Comparison of ENCODE assay signal across 11 cellular contexts in the genomic region with DNA sequence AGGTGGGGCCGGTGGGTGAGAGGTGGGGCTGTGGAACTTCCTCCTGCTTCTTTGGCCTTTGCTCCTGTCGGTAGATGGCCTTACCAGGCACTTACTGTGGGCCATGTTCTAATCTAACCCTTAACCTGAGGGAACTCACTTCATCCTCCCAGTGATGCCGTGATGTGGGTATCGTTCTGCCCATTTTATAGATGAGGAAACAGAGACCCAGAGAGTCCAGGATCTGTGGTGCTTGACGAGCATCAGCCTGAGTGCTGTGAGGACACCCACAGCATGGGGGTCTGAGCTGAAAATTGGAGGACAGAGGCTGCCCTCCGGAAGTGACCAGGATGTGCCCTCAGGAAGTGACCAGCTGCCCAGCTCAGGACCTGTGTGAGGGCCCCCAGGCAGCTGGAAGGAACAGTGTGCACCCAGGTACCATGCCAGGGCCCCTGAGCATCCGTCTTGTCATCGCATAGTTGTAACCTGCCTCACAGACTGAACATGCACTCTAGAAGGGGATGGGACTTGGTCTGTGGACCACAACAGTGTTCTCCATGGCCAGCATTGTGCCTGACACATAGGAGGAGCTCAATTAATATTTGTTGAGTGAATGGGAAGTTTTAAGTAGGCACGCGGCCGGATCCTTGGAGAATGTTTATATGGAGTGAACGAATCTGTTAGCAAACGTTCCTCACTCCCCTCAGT. TPM values are rescaled to one million over a fixed set of nuclear protein-coding genes. Genes with fewer than 3 reads are reported as not detected.
DNase-seq lines count a peak whose midpoint lies in the region; ATAC-seq and TF ChIP-seq lines count a peak whose summit lies in the region.
"Had no signal": no experiment of that assay in that cellular context is flagged by ENCODE, and none has a peak within 500 bp of the region (broad histone marks: within the 10 kb centered on the region; RNA-seq: fewer than 3 reads in every experiment).

No MANE protein-coding gene starts in this region.

- peak overlapping the region; percentile 44 to 79 for H3K27ac Mint-ChIP-seq in effector memory CD8-positive, alpha-beta T cell

- no peaks in the 10 kb centered on the region for H3K9me2 ChIP-seq in PC-3 (replicated peaks; ENCODE audit: low read length)

- CTCF ChIA-PET in PC-3 (lab: Charles Lee) = no interaction called here

- H3K4me3 ChIP-seq in BLaER1 treated with 17β-estradiol and CSF1 and Interleukin-3, amounts not matched to agents 10 nM and 100 nM = no peak overlapping the region
- no peak overlapping the region for H3K4me3 ChIP-seq in PC-3 (ENCODE audit: low read length)
- no peak overlapping the region for H3K4me3 ChIP-seq in osteoblast (ENCODE audit: insufficient read depth, low read length)

- peak overlapping the region; percentile 77 to 99 (median 88) for H3K4me2 ChIP-seq in BLaER1 treated with 17β-estradiol and CSF1 and Interleukin-3, amounts not matched to agents 10 nM and 100 nM
- H3K4me2 ChIP-seq in PC-3 (ENCODE audit: low read length) = peak overlapping the region; percentile 77; the same call in 1 of the 2 replicates
- H3K4me2 ChIP-seq in osteoblast (ENCODE audit: insufficient read depth, low read length) = peak overlapping the region; percentile 14

- H3F3A ChIP-seq in PC-3 (ENCODE audit: low read length, unreplicated experiment) = no peaks in the 10 kb centered on the region

- DNase-seq in PC-3 = no peak
- no peak for DNase-seq in effector memory CD8-positive, alpha-beta T cell
- DNase-seq in osteoblast (ENCODE audit: insufficient read length, low spot score, missing footprints) = peak; percentile 83
- DNase-seq in globus pallidus (ENCODE audit: low spot score) = no peak
- no peak for DNase-seq in NCI-H1436 (lab: John Stamatoyannopoulos, UW)
- DNase-seq: GOT3, SHP77 had no signal

- peak overlapping the region in 7 of 11 experiments; percentile 37 to 70 (median 47); a peak in 11 of 22 replicates for H3K9ac ChIP-seq in BLaER1 treated with 17β-estradiol and CSF1 and Interleukin-3, amounts not matched to agents 10 nM and 100 nM
- peak overlapping the region; percentile 46; the same call in 1 of the 2 replicates for H3K9ac ChIP-seq in PC-3 (ENCODE audit: low read length)
- H3K9ac ChIP-seq: parathyroid adenoma had no signal

- no peaks in the 10 kb centered on the region for H3K9me3 Mint-ChIP-seq in effector memory CD8-positive, alpha-beta T cell

- ATAC-seq in PC-3 (no peak), GM18861 (IDR thresholded peaks at IDR 0.05; ENCODE audit: unreplicated experiment) (no peak), HG03378 (IDR thresholded peaks at IDR 0.05; ENCODE audit: unreplicated experiment) (no peak)
- ATAC-seq in effector memory CD8-positive, alpha-beta T cell (replicated peaks) = no peak

- peaks cover 67 to 100% (median 97%) of the 10 kb centered on the region in 10 experiments for H3K4me1 ChIP-seq in BLaER1 treated with 17β-estradiol and CSF1 and Interleukin-3, amounts not matched to agents 10 nM and 100 nM
- H3K4me1 ChIP-seq in PC-3 (ENCODE audit: insufficient read depth, low read length) = peaks cover 29% of the 10 kb centered on the region
- H3K4me1 ChIP-seq in osteoblast (ENCODE audit: insufficient read depth, low read length) = peaks cover 81% of the 10 kb centered on the region
- H3K4me1 ChIP-seq: parathyroid adenoma had no signal

- H3K79me2 ChIP-seq in PC-3 (ENCODE audit: low read length) = peaks cover 97% of the 10 kb centered on the region
- H3K79me2 ChIP-seq in osteoblast (ENCODE audit: insufficient read depth, low read length) = peaks cover 98% of the 10 kb centered on the region
- H3K79me2 ChIP-seq: parathyroid adenoma had no signal

- peak overlapping the region in 8 of 11 experiments; percentile 51 to 77 (median 65); a peak in 9 of 22 replicates for H3K27ac ChIP-seq in BLaER1 treated with 17β-estradiol and CSF1 and Interleukin-3, amounts not matched to agents 10 nM and 100 nM
- H3K27ac ChIP-seq in PC-3 (ENCODE audit: low read length) = peak overlapping the region; percentile 86
- peak overlapping the region; percentile 89 for H3K27ac ChIP-seq in osteoblast (ENCODE audit: low read depth, low read length)
- H3K27ac ChIP-seq: parathyroid adenoma had no signal

- no peak overlapping the region for H3K4me3 Mint-ChIP-seq in effector memory CD8-positive, alpha-beta T cell

- H3K27me3 Mint-ChIP-seq in effector memory CD8-positive, alpha-beta T cell = no peaks in the 10 kb centered on the region

- peaks cover 2% of the 10 kb centered on the region for H3K36me3 Mint-ChIP-seq in effector memory CD8-positive, alpha-beta T cell (ENCODE audit: insufficient read depth)

- peaks cover 93 to 100% (median 99%) of the 10 kb centered on the region in 11 experiments for H4K20me1 ChIP-seq in BLaER1 treated with 17β-estradiol and CSF1 and Interleukin-3, amounts not matched to agents 10 nM and 100 nM
- peaks cover 23% of the 10 kb centered on the region for H4K20me1 ChIP-seq in PC-3 (ENCODE audit: low read length)
- H4K20me1 ChIP-seq in osteoblast (ENCODE audit: insufficient read depth, low read length) = peaks cover 32% of the 10 kb centered on the region

- no peak for TF ChIP-seq CTCF in PC-3 (conservative IDR thresholded peaks at IDR 0.05; ENCODE audit: low read depth, low read length)
- no peak for TF ChIP-seq CTCF in osteoblast (IDR thresholded peaks at IDR 0.05; ENCODE audit: extremely low read depth, low read depth, low read length)

- peaks cover 18 to 36% of the 10 kb centered on the region in 2 donors for H3K4me1 Mint-ChIP-seq in effector memory CD8-positive, alpha-beta T cell (ENCODE audit: low read depth in 2 of 2)

- H2AFZ ChIP-seq in PC-3 (ENCODE audit: low read length) (no peak overlapping the region), osteoblast (ENCODE audit: low read length) (no peak overlapping the region)
- H2AFZ ChIP-seq: parathyroid adenoma had no signal

- no peaks in the 10 kb centered on the region for H3K27me3 ChIP-seq in BLaER1 treated with 17β-estradiol and CSF1 and Interleukin-3, amounts not matched to agents 10 nM and 100 nM
- no peaks in the 10 kb centered on the region for H3K27me3 ChIP-seq in PC-3 (ENCODE audit: low read length)
- H3K27me3 ChIP-seq in osteoblast (ENCODE audit: insufficient read depth, low read length) = no peaks in the 10 kb centered on the region

- peaks cover 5 to 43% (median 30%) of the 10 kb centered on the region in 11 experiments; a peak in 19 of 22 replicates for H3K36me3 ChIP-seq in BLaER1 treated with 17β-estradiol and CSF1 and Interleukin-3, amounts not matched to agents 10 nM and 100 nM
- peaks cover 2% of the 10 kb centered on the region; the same call in 1 of the 2 replicates for H3K36me3 ChIP-seq in PC-3 (ENCODE audit: low read depth, low read length)
- peaks cover 60% of the 10 kb centered on the region for H3K36me3 ChIP-seq in osteoblast (ENCODE audit: insufficient read depth, low read length)

- no TSS peak for BruUV-seq in PC-3 (replicated peaks; lab: Mats Ljungman, UMichigan)

- POLR2A ChIA-PET in PC-3 (lab: Charles Lee; ENCODE audit: unreplicated experiment) = no interaction called here

- intact Hi-C loops in PC-3 (cut with micrococcal nuclease) = no loop called here

- no peaks in the 10 kb centered on the region for H3K9me3 ChIP-seq in BLaER1 treated with 17β-estradiol and CSF1 and Interleukin-3, amounts not matched to agents 10 nM and 100 nM (replicated peaks in 1 of 11)
- H3K9me3 ChIP-seq in PC-3 (ENCODE audit: low read length) = no peaks in the 10 kb centered on the region
- H3K9me3 ChIP-seq in osteoblast (ENCODE audit: low read depth, low read length) = no peaks in the 10 kb centered on the region

RNA-seq across cellular contexts. Expression of gene NEK6, which starts 8.5 kb away (rescaled TPM):
- total RNA-seq in PC-3 (2014; rRNA removed) (21.1 and 22.1 TPM in 2 replicates), osteoblast (128 and 130 TPM in 2 replicates)

Comparison
In these comparisons a context has a peak if more than half of its experiments do, and no peak if none do; other contexts are left out.
1. H3K4me2 ChIP-seq: peak in every context shown above with its lines; median percentile 88 in BLaER1 treated with 17β-estradiol and CSF1 and Interleukin-3, amounts not matched to agents 10 nM and 100 nM; 77 in PC-3; 14 in osteoblast.